In the genomic region with DNA sequence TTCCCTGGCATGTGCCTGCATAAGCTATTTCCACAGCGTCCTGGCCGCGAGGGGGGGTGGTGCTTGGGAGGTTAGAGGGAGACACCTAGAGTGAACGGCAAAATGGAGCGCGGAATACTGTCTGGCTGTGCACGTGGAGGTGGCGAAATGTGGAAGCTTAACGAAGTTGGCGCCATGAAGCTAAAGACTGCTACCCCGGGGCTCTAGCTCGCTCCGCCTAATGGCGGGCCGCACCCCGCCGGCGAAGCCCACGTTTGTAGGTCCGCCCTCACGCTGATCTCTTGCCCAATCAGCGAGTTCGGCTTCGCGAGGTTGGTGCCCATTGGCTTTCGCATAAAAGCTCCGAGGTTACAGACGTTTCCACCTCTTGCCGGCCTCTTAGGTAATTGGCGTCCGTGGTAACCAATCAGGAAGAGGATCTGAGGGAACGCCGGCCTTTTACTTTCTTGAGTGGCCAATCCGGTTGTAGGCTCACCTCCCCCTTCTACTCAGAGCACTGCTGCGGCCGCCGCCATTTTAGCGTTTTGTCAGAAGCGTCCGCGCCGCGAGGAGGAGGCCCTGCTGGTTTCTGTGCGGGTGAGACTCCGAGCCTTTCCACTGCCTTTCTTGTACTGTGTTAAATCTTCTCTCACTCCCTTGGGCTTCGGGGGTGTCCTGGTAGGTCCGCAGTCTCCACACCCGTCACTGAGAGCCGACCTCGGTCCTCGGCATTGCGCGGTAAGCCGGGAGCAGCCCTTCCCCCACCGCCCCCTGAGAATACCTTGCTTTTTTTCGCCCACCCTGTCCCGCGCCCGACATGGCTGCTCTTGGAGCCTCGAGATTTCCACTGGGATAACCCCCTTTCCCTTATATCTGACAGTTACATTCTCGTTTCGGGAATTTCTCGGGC, we compare ENCODE assay signal across 1 cellular context.
A peak's percentile ranks its signal among the peaks of the same experiment; 100 is the strongest.
TF ChIP-seq lines count a peak whose summit lies in the region.

A gene with protein sequence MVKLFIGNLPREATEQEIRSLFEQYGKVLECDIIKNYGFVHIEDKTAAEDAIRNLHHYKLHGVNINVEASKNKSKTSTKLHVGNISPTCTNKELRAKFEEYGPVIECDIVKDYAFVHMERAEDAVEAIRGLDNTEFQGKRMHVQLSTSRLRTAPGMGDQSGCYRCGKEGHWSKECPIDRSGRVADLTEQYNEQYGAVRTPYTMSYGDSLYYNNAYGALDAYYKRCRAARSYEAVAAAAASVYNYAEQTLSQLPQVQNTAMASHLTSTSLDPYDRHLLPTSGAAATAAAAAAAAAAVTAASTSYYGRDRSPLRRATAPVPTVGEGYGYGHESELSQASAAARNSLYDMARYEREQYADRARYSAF (plus strand): TSS at position 527 of the 889 bp plus-strand sequence. CDS start 1,009 bp downstream, outside the sequence.

TF ChIP-seq in GM12878, 131 proteins besides CTCF, POLR2A, EP300 and RAD21 (continued from another document and continues in another):
- TF ChIP-seq, protein P1, sequence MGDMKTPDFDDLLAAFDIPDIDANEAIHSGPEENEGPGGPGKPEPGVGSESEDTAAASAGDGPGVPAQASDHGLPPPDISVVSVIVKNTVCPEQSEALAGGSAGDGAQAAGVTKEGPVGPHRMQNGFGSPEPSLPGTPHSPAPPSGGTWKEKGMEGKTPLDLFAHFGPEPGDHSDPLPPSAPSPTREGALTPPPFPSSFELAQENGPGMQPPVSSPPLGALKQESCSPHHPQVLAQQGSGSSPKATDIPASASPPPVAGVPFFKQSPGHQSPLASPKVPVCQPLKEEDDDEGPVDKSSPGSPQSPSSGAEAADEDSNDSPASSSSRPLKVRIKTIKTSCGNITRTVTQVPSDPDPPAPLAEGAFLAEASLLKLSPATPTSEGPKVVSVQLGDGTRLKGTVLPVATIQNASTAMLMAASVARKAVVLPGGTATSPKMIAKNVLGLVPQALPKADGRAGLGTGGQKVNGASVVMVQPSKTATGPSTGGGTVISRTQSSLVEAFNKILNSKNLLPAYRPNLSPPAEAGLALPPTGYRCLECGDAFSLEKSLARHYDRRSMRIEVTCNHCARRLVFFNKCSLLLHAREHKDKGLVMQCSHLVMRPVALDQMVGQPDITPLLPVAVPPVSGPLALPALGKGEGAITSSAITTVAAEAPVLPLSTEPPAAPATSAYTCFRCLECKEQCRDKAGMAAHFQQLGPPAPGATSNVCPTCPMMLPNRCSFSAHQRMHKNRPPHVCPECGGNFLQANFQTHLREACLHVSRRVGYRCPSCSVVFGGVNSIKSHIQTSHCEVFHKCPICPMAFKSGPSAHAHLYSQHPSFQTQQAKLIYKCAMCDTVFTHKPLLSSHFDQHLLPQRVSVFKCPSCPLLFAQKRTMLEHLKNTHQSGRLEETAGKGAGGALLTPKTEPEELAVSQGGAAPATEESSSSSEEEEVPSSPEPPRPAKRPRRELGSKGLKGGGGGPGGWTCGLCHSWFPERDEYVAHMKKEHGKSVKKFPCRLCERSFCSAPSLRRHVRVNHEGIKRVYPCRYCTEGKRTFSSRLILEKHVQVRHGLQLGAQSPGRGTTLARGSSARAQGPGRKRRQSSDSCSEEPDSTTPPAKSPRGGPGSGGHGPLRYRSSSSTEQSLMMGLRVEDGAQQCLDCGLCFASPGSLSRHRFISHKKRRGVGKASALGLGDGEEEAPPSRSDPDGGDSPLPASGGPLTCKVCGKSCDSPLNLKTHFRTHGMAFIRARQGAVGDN (IDR thresholded peaks at IDR 0.05), result peak; percentile 17
- TF ChIP-seq TCF7 (IDR thresholded peaks at IDR 0.05; ENCODE audit: borderline replicate concordance), result no peak
- peak; percentile 45; the same call in 1 of the 2 replicates for TF ChIP-seq FOXM1 (IDR thresholded peaks at IDR 0.05; ENCODE audit: low read depth, low read length)
- TF ChIP-seq SMARCA5 (IDR thresholded peaks at IDR 0.05), result 0 out of 2 replicates have a peak, but pooled peaks have one; percentile 33
- TF ChIP-seq HCFC1 (IDR thresholded peaks at IDR 0.05; ENCODE audit: low read length), result no peak; the same call in 1 of the 2 replicates
- TF ChIP-seq STAT3 (IDR thresholded peaks at IDR 0.05; ENCODE audit: low read depth, low read length), result no peak
- no peak for TF ChIP-seq BRCA1 (IDR thresholded peaks at IDR 0.05; ENCODE audit: low read depth, low read length)
- TF ChIP-seq, protein P2, sequence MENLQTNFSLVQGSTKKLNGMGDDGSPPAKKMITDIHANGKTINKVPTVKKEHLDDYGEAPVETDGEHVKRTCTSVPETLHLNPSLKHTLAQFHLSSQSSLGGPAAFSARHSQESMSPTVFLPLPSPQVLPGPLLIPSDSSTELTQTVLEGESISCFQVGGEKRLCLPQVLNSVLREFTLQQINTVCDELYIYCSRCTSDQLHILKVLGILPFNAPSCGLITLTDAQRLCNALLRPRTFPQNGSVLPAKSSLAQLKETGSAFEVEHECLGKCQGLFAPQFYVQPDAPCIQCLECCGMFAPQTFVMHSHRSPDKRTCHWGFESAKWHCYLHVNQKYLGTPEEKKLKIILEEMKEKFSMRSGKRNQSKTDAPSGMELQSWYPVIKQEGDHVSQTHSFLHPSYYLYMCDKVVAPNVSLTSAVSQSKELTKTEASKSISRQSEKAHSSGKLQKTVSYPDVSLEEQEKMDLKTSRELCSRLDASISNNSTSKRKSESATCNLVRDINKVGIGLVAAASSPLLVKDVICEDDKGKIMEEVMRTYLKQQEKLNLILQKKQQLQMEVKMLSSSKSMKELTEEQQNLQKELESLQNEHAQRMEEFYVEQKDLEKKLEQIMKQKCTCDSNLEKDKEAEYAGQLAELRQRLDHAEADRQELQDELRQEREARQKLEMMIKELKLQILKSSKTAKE (IDR thresholded peaks at IDR 0.05; ENCODE audit: low read depth, poor library complexity, severe bottlenecking), result peak; percentile 79
- peak; percentile 75 for TF ChIP-seq CREM (IDR thresholded peaks at IDR 0.05; ENCODE audit: low read depth)
- TF ChIP-seq RFX5 (IDR thresholded peaks at IDR 0.05; ENCODE audit: low read depth, low read length), result peak; percentile 38; the same call in 1 of the 2 replicates
- TF ChIP-seq, protein P3, sequence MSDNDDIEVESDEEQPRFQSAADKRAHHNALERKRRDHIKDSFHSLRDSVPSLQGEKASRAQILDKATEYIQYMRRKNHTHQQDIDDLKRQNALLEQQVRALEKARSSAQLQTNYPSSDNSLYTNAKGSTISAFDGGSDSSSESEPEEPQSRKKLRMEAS (IDR thresholded peaks at IDR 0.05; ENCODE audit: low read depth, low read length), result peak; percentile 79
- peak; percentile 63 for TF ChIP-seq NBN (IDR thresholded peaks at IDR 0.05)
- TF ChIP-seq HDAC6 (IDR thresholded peaks at IDR 0.05; ENCODE audit: unreplicated experiment), result no peak
- TF ChIP-seq, protein P4, sequence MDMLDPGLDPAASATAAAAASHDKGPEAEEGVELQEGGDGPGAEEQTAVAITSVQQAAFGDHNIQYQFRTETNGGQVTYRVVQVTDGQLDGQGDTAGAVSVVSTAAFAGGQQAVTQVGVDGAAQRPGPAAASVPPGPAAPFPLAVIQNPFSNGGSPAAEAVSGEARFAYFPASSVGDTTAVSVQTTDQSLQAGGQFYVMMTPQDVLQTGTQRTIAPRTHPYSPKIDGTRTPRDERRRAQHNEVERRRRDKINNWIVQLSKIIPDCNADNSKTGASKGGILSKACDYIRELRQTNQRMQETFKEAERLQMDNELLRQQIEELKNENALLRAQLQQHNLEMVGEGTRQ (IDR thresholded peaks at IDR 0.05; ENCODE audit: borderline replicate concordance, low read depth, low read length), result no peak; the same call in 1 of the 2 replicates
- no peak for TF ChIP-seq EZH2 (IDR thresholded peaks at IDR 0.05; ENCODE audit: borderline replicate concordance, control insufficient read depth, low read depth, low read length)
- TF ChIP-seq CBFB (IDR thresholded peaks at IDR 0.05; ENCODE audit: low read depth), result peak; percentile 77; the same call in 1 of the 2 replicates
- TF ChIP-seq BMI1 (IDR thresholded peaks at IDR 0.05; ENCODE audit: borderline replicate concordance), result no peak
- TF ChIP-seq RAD51 (IDR thresholded peaks at IDR 0.05), result 0 out of 2 replicates have a peak, but pooled peaks have one; percentile 30
- TF ChIP-seq ZSCAN29 (IDR thresholded peaks at IDR 0.05), result no peak
- peak; percentile 97 for TF ChIP-seq POLR2AphosphoS2 (IDR thresholded peaks at IDR 0.05; ENCODE audit: low read depth, low read length)
- TF ChIP-seq, protein P5, sequence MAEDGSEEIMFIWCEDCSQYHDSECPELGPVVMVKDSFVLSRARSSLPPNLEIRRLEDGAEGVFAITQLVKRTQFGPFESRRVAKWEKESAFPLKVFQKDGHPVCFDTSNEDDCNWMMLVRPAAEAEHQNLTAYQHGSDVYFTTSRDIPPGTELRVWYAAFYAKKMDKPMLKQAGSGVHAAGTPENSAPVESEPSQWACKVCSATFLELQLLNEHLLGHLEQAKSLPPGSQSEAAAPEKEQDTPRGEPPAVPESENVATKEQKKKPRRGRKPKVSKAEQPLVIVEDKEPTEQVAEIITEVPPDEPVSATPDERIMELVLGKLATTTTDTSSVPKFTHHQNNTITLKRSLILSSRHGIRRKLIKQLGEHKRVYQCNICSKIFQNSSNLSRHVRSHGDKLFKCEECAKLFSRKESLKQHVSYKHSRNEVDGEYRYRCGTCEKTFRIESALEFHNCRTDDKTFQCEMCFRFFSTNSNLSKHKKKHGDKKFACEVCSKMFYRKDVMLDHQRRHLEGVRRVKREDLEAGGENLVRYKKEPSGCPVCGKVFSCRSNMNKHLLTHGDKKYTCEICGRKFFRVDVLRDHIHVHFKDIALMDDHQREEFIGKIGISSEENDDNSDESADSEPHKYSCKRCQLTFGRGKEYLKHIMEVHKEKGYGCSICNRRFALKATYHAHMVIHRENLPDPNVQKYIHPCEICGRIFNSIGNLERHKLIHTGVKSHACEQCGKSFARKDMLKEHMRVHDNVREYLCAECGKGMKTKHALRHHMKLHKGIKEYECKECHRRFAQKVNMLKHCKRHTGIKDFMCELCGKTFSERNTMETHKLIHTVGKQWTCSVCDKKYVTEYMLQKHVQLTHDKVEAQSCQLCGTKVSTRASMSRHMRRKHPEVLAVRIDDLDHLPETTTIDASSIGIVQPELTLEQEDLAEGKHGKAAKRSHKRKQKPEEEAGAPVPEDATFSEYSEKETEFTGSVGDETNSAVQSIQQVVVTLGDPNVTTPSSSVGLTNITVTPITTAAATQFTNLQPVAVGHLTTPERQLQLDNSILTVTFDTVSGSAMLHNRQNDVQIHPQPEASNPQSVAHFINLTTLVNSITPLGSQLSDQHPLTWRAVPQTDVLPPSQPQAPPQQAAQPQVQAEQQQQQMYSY (CRISPR knock-in tag; IDR thresholded peaks at IDR 0.05), result no peak
- no peak for TF ChIP-seq ZNF384 (IDR thresholded peaks at IDR 0.05; ENCODE audit: borderline replicate concordance, low read depth, low read length)
- TF ChIP-seq, protein P6, sequence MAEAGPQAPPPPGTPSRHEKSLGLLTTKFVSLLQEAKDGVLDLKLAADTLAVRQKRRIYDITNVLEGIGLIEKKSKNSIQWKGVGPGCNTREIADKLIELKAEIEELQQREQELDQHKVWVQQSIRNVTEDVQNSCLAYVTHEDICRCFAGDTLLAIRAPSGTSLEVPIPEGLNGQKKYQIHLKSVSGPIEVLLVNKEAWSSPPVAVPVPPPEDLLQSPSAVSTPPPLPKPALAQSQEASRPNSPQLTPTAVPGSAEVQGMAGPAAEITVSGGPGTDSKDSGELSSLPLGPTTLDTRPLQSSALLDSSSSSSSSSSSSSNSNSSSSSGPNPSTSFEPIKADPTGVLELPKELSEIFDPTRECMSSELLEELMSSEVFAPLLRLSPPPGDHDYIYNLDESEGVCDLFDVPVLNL (IDR thresholded peaks at IDR 0.05; ENCODE audit: low read depth, low read length), result peak; percentile 68; the same call in 1 of the 2 replicates
- no peak for TF ChIP-seq ATF7 (IDR thresholded peaks at IDR 0.05; ENCODE audit: low read depth)
- TF ChIP-seq POLR2AphosphoS5 (IDR thresholded peaks at IDR 0.05; ENCODE audit: low read length), result peak; percentile 97
- no peak for TF ChIP-seq MYC (IDR thresholded peaks at IDR 0.05; ENCODE audit: insufficient read depth, insufficient read length, insufficient replicate concordance, low read length, severe bottlenecking)
- no peak for TF ChIP-seq YBX1 (IDR thresholded peaks at IDR 0.05)
- peak; percentile 17 to 32; a peak in 1 of 3 replicates for TF ChIP-seq EGR1 (IDR thresholded peaks at IDR 0.05; ENCODE audit: borderline replicate concordance in 1 of 2, low read depth in 2 of 2, low read length in 2 of 2)
- no peak for TF ChIP-seq FOXK2 (IDR thresholded peaks at IDR 0.05)
- no peak; the same call in 1 of the 2 replicates for TF ChIP-seq ZNF207 (IDR thresholded peaks at IDR 0.05; ENCODE audit: borderline replicate concordance)
- TF ChIP-seq, protein P7, sequence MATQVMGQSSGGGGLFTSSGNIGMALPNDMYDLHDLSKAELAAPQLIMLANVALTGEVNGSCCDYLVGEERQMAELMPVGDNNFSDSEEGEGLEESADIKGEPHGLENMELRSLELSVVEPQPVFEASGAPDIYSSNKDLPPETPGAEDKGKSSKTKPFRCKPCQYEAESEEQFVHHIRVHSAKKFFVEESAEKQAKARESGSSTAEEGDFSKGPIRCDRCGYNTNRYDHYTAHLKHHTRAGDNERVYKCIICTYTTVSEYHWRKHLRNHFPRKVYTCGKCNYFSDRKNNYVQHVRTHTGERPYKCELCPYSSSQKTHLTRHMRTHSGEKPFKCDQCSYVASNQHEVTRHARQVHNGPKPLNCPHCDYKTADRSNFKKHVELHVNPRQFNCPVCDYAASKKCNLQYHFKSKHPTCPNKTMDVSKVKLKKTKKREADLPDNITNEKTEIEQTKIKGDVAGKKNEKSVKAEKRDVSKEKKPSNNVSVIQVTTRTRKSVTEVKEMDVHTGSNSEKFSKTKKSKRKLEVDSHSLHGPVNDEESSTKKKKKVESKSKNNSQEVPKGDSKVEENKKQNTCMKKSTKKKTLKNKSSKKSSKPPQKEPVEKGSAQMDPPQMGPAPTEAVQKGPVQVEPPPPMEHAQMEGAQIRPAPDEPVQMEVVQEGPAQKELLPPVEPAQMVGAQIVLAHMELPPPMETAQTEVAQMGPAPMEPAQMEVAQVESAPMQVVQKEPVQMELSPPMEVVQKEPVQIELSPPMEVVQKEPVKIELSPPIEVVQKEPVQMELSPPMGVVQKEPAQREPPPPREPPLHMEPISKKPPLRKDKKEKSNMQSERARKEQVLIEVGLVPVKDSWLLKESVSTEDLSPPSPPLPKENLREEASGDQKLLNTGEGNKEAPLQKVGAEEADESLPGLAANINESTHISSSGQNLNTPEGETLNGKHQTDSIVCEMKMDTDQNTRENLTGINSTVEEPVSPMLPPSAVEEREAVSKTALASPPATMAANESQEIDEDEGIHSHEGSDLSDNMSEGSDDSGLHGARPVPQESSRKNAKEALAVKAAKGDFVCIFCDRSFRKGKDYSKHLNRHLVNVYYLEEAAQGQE (IDR thresholded peaks at IDR 0.05; ENCODE audit: low read depth, low read length), result no peak
- TF ChIP-seq NR2C2 (IDR thresholded peaks at IDR 0.05; ENCODE audit: borderline replicate concordance, control insufficient read depth, insufficient read length, low read depth), result no peak
- TF ChIP-seq IKZF1 (conservative IDR thresholded peaks at IDR 0.05), result peak; percentile 52
- peak; percentile 94 for TF ChIP-seq PML (IDR thresholded peaks at IDR 0.05; ENCODE audit: low read length)
- TF ChIP-seq ZNF24 (IDR thresholded peaks at IDR 0.05), result no peak
- TF ChIP-seq YY1 (IDR thresholded peaks at IDR 0.05; ENCODE audit: low read depth, low read length), result peak; percentile 96
- TF ChIP-seq CEBPB (IDR thresholded peaks at IDR 0.05; ENCODE audit: borderline replicate concordance in 1 of 2, low read depth in 2 of 2, low read length in 2 of 2), result no peak
- TF ChIP-seq MYB (IDR thresholded peaks at IDR 0.05; ENCODE audit: borderline replicate concordance, low read depth, low read length), result no peak
- TF ChIP-seq LARP7 (IDR thresholded peaks at IDR 0.05), result peak; percentile 59
- TF ChIP-seq CHD4 (IDR thresholded peaks at IDR 0.05), result no peak
- TF ChIP-seq ESRRA (IDR thresholded peaks at IDR 0.05; ENCODE audit: low read length), result no peak
- peak; percentile 93 for TF ChIP-seq SP1 (IDR thresholded peaks at IDR 0.05; ENCODE audit: low read depth, low read length)
- 0 out of 2 replicates have a peak, but pooled peaks have one; percentile 49 for TF ChIP-seq GATAD2B (conservative IDR thresholded peaks at IDR 0.05; ENCODE audit: low read depth)
- peak; percentile 93 for TF ChIP-seq CHD2 (IDR thresholded peaks at IDR 0.05; ENCODE audit: borderline replicate concordance, low read depth, low read length)
